ENCODE assay signal across 11 cellular contexts in the genomic region with DNA sequence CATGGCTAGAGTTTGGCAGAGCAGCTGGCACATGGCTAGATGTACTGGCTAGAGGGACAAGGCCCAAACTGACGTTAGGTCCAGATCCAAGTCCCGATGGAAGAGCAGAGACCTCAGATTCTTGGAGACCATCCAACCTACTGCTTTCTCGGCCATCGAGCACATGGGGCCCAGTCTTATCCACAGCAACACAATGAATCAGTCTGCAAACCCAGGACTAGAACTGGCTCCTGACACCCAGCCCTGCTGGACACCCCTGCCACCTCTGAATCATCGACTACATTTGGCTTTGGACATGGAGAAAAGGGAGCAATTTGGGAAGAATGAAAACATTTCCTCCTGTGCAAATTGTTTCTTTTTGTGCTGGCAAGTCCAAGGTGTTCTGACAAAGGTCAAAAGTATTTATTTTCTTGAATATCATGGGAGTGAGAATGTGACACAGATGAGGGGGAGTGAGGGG. TPM values are rescaled to one million over a fixed set of nuclear protein-coding genes. Genes with fewer than 3 reads are reported as not detected.
A peak's percentile ranks its signal among the peaks of the same experiment; 100 is the strongest.
DNase-seq lines count a peak whose midpoint lies in the region; ATAC-seq and TF ChIP-seq lines count a peak whose summit lies in the region.
"Had no signal": no experiment of that assay in that cellular context is flagged by ENCODE, and none has a peak within 500 bp of the region (broad histone marks: within the 10 kb centered on the region; RNA-seq: fewer than 3 reads in every experiment).

No MANE protein-coding gene starts in this region.

- no peak for ATAC-seq in HG02852 (IDR thresholded peaks at IDR 0.05; ENCODE audit: unreplicated experiment)
- no peak for ATAC-seq in GM18502 (IDR thresholded peaks at IDR 0.05; ENCODE audit: poor library complexity, unreplicated experiment)

- TF ChIP-seq CTCF in progenitor cell of endocrine pancreas (IDR thresholded peaks at IDR 0.05; ENCODE audit: unreplicated experiment) = no peak

- no peak overlapping the region for H3K4me3 Mint-ChIP-seq in progenitor cell of endocrine pancreas (ENCODE audit: low read depth)

- H3K27ac Mint-ChIP-seq in progenitor cell of endocrine pancreas = peak overlapping the region; percentile 80

- H3K36me3 Mint-ChIP-seq in progenitor cell of endocrine pancreas (ENCODE audit: insufficient read depth) = no peaks in the 10 kb centered on the region

- peaks cover 19% of the 10 kb centered on the region for H3K4me1 Mint-ChIP-seq in progenitor cell of endocrine pancreas (ENCODE audit: low read depth)

- DNase-seq in EL (peak; percentile 66), RPMI7951 (ENCODE audit: low read depth) (peak; percentile 59), fibroblast of the conjunctiva (ENCODE audit: low read depth) (peak; percentile 41), progenitor cell of endocrine pancreas (ENCODE audit: low spot score, unreplicated experiment) (no peak)
- no peak for DNase-seq in stimulated activated CD4-positive, alpha-beta T cell treated with anti-CD3 and anti-CD28 coated beads, Interleukin-4, amount 100 ng/mL, for 1 hour
- no peak for DNase-seq in activated CD4-positive, alpha-beta T cell treated with anti-CD3 and anti-CD28 coated beads for 48 hours
- DNase-seq: NCI-H526 had no signal

- no peaks in the 10 kb centered on the region for H3K27me3 Mint-ChIP-seq in progenitor cell of endocrine pancreas

- H3K9me3 Mint-ChIP-seq in progenitor cell of endocrine pancreas (ENCODE audit: low read depth) = no peaks in the 10 kb centered on the region

RNA-seq across cellular contexts. Expression of a gene that starts 23.9 kb away (rescaled TPM):
- 109 and 135 TPM in 2 replicates for total RNA-seq in RPMI7951 (2014; rRNA removed; shearing (Covaris generic))
- 125 and 126 TPM in 2 replicates for total RNA-seq in progenitor cell of endocrine pancreas

RNA-seq across cellular contexts. Expression of a gene that starts 48.3 kb away (rescaled TPM):
- 4.9 and 6.2 TPM in 2 replicates for total RNA-seq in RPMI7951 (2014; rRNA removed; shearing (Covaris generic))
- total RNA-seq in progenitor cell of endocrine pancreas = 211 and 219 TPM in 2 replicates

RNA-seq across cellular contexts. Expression of a gene that starts 51.2 kb away (rescaled TPM):
- total RNA-seq in RPMI7951 (2014; rRNA removed; shearing (Covaris generic)) = not detected in 2 replicates
- 6.3 and 8.2 TPM in 2 replicates for total RNA-seq in progenitor cell of endocrine pancreas
- total RNA-seq: HT-29, lung microvascular endothelial cell had no signal

Comparison
In these comparisons a context has a peak if more than half of its experiments do, and no peak if none do; other contexts are left out.
1. DNase-seq: peak in EL (single experiment), RPMI7951 (single experiment) and fibroblast of the conjunctiva (single experiment); none in progenitor cell of endocrine pancreas (single experiment), stimulated activated CD4-positive, alpha-beta T cell treated with anti-CD3 and anti-CD28 coated beads, Interleukin-4, amount 100 ng/mL, for 1 hour (single experiment) and activated CD4-positive, alpha-beta T cell treated with anti-CD3 and anti-CD28 coated beads for 48 hours (single experiment).
2. RNA of a gene that starts 48.3 kb away (total RNA-seq): 211 to 219 TPM in progenitor cell of endocrine pancreas; 4.9 to 6.2 TPM in RPMI7951; every median in the first group is over 10 times any median in the second.